In genomic region chr18:3044931-3045698, GRCh38 we compare ENCODE assay signal across 11 cellular contexts. TPM values are rescaled to one million over a fixed set of nuclear protein-coding genes. Genes with fewer than 3 reads are reported as not detected.
A peak's percentile ranks its signal among the peaks of the same experiment; 100 is the strongest.
DNase-seq lines count a peak whose midpoint lies in the region; ATAC-seq and TF ChIP-seq lines count a peak whose summit lies in the region.
"Had no signal": no experiment of that assay in that cellular context is flagged by ENCODE, and none has a peak within 500 bp of the region (broad histone marks: within the 10 kb centered on the region; RNA-seq: fewer than 3 reads in every experiment).

No MANE protein-coding gene starts in this region.

- H3K9me3 ChIP-seq in PC-3 (ENCODE audit: low read length) (no peaks in the 10 kb centered on the region), thyroid gland (no peaks in the 10 kb centered on the region)
- H3K9me3 ChIP-seq in CD4-positive, alpha-beta memory T cell (ENCODE audit: control insufficient read depth in 1 of 2, low read length in 2 of 2): no peaks in the 10 kb centered on the region

- no peaks in the 10 kb centered on the region for H3K9me2 ChIP-seq in PC-3 (replicated peaks; ENCODE audit: low read length)

- ATAC-seq in PC-3 (peak; percentile 64), GM21529 (IDR thresholded peaks at IDR 0.05; ENCODE audit: unreplicated experiment) (no peak)
- no peak for ATAC-seq in effector memory CD8-positive, alpha-beta T cell (replicated peaks)
- ATAC-seq: SK-N-SH treated with all-trans-retinoic acid at 6 μM for 48 hours had no signal

- H3K27me3 ChIP-seq in PC-3 (ENCODE audit: low read length): no peaks in the 10 kb centered on the region
- H3K27me3 ChIP-seq in thyroid gland: no peaks in the 10 kb centered on the region
- H3K27me3 ChIP-seq in CD4-positive, alpha-beta memory T cell (ENCODE audit: insufficient read depth, low read length): no peaks in the 10 kb centered on the region

- H4K20me1 ChIP-seq in PC-3 (ENCODE audit: low read length): no peaks in the 10 kb centered on the region

- H3K79me2 ChIP-seq in PC-3 (ENCODE audit: low read length): no peaks in the 10 kb centered on the region

- CTCF ChIA-PET in PC-3 (lab: Charles Lee): no interaction called here
- CTCF ChIA-PET in CD4-positive, alpha-beta memory T cell (lab: Charles Lee; ENCODE audit: partially characterized antibody): interaction anchor here (2.8 kb wide), 1 partner anchor 17 kb away, joined by 10 read pairs; no protein-coding TSS in a partner anchor

- no peak overlapping the region for H3K27ac Mint-ChIP-seq in effector memory CD8-positive, alpha-beta T cell
- H3K27ac Mint-ChIP-seq in CD4-positive, alpha-beta memory T cell: no peak overlapping the region

- WGBS in thyroid gland, 2 donors: 42 to 54% methylated on average over 12 of the region's 12 CpGs

- H3K27ac ChIP-seq in PC-3 (ENCODE audit: low read length): no peak overlapping the region
- no peak overlapping the region for H3K27ac ChIP-seq in thyroid gland
- no peak overlapping the region for H3K27ac ChIP-seq in CD4-positive, alpha-beta memory T cell (ENCODE audit: low read depth, low read length)

- intact Hi-C loops in PC-3 (cut with micrococcal nuclease) (no loop called here), thyroid gland (cut with DNase I) (no loop called here)
- intact Hi-C loops in CD4-positive, alpha-beta memory T cell (cut with micrococcal nuclease): no loop called here

- no peaks in the 10 kb centered on the region for H3K27me3 Mint-ChIP-seq in effector memory CD8-positive, alpha-beta T cell
- no peaks in the 10 kb centered on the region for H3K27me3 Mint-ChIP-seq in CD4-positive, alpha-beta memory T cell

- H3K4me1 ChIP-seq in PC-3 (ENCODE audit: insufficient read depth, low read length) (peaks cover 6% of the 10 kb centered on the region; the same call in 1 of the 2 replicates), thyroid gland (no peaks in the 10 kb centered on the region)
- no peaks in the 10 kb centered on the region for H3K4me1 ChIP-seq in CD4-positive, alpha-beta memory T cell (ENCODE audit: insufficient read depth, low read length)

- no peaks in the 10 kb centered on the region for H3K36me3 Mint-ChIP-seq in effector memory CD8-positive, alpha-beta T cell (ENCODE audit: insufficient read depth)
- H3K36me3 Mint-ChIP-seq in CD4-positive, alpha-beta memory T cell: no peaks in the 10 kb centered on the region

- H3K4me1 Mint-ChIP-seq in effector memory CD8-positive, alpha-beta T cell (ENCODE audit: low read depth in 2 of 2): peaks cover 2 to 3% of the 10 kb centered on the region in 2 donors
- peaks cover 0 to 9% (median 4%) of the 10 kb centered on the region in 4 donors for H3K4me1 Mint-ChIP-seq in CD4-positive, alpha-beta memory T cell

- 0 out of 2 replicates have a peak overlapping the region, but pooled peaks have one; percentile 6 for H2AFZ ChIP-seq in PC-3 (ENCODE audit: low read length)

- BruUV-seq in PC-3 (replicated peaks; lab: Mats Ljungman, UMichigan): no TSS peak

- TF ChIP-seq POLR2A in thyroid gland (IDR thresholded peaks at IDR 0.05): no peak

- H3K4me2 ChIP-seq in PC-3 (ENCODE audit: low read length): peak overlapping the region; percentile 38; the same call in 1 of the 2 replicates

- no peaks in the 10 kb centered on the region for H3F3A ChIP-seq in PC-3 (ENCODE audit: low read length, unreplicated experiment)

- H3K36me3 ChIP-seq in PC-3 (ENCODE audit: low read depth, low read length): no peaks in the 10 kb centered on the region
- H3K36me3 ChIP-seq in thyroid gland: no peaks in the 10 kb centered on the region
- H3K36me3 ChIP-seq in CD4-positive, alpha-beta memory T cell (ENCODE audit: insufficient read depth, low read length): no peaks in the 10 kb centered on the region

- H3K9ac ChIP-seq in PC-3 (ENCODE audit: low read length): no peak overlapping the region

- POLR2A ChIA-PET in PC-3 (lab: Charles Lee; ENCODE audit: unreplicated experiment): no interaction called here
- POLR2A ChIA-PET in CD4-positive, alpha-beta memory T cell (lab: Charles Lee; ENCODE audit: partially characterized antibody): interaction anchor here (0.8 kb wide), 1 partner anchor 10 kb away, joined by 3 read pairs; no protein-coding TSS in a partner anchor

- no peak overlapping the region for H3K4me3 Mint-ChIP-seq in effector memory CD8-positive, alpha-beta T cell
- H3K4me3 Mint-ChIP-seq in CD4-positive, alpha-beta memory T cell: peak overlapping the region in 1 of 8 donors; percentile 32
- H3K4me3 Mint-ChIP-seq: H9 had no signal

- TF ChIP-seq CTCF in PC-3 (conservative IDR thresholded peaks at IDR 0.05; ENCODE audit: low read depth, low read length): no peak
- no peak for TF ChIP-seq CTCF in thyroid gland (IDR thresholded peaks at IDR 0.05)

- H3K9me3 Mint-ChIP-seq in effector memory CD8-positive, alpha-beta T cell: no peaks in the 10 kb centered on the region
- H3K9me3 Mint-ChIP-seq in CD4-positive, alpha-beta memory T cell: no peaks in the 10 kb centered on the region
- H3K9me3 Mint-ChIP-seq: H9 had no signal

- DNase-seq in SKM-1 treated with dmso at 0.1 percent for 144 hours (lab: John Stamatoyannopoulos, UW; ENCODE audit: unreplicated experiment): peak; percentile 12
- DNase-seq in SKM-1 (lab: John Stamatoyannopoulos, UW; ENCODE audit: unreplicated experiment): no peak
- peak; percentile 39 for DNase-seq in PC-3
- peak; percentile 44 for DNase-seq in kidney tubule cell (ENCODE audit: low spot score)
- peak; percentile 6 to 11 for DNase-seq in thyroid gland
- no peak for DNase-seq in effector memory CD8-positive, alpha-beta T cell
- DNase-seq in CD4-positive, alpha-beta memory T cell: no peak
- DNase-seq: H9; stimulated activated CD4-positive, alpha-beta T cell treated with anti-CD3 and anti-CD28 coated beads, Interleukin-1b, Interleukin-23, amount 100 ng/mL, for 48 hours had no signal

- H3K4me3 ChIP-seq in PC-3 (ENCODE audit: low read length): no peak overlapping the region
- H3K4me3 ChIP-seq in thyroid gland (replicated peaks in 1 of 3): no peak overlapping the region
- no peak overlapping the region for H3K4me3 ChIP-seq in CD4-positive, alpha-beta memory T cell (ENCODE audit: low read length in 2 of 2)

RNA-seq across cellular contexts. Expression of gene LPIN2, which starts 32.2 kb away (rescaled TPM):
- total RNA-seq in PC-3 (2014; rRNA removed) (9.8 and 10.7 TPM in 2 replicates), thyroid gland (10 to 100 TPM; 39.4 to 68.0 (median 47.4) TPM)
- total RNA-seq in CD4-positive, alpha-beta memory T cell: 100 to 1,000 TPM in 1 of 2 experiments, 10 to 100 TPM in 1; 95.4 to 103 TPM
- 10 to 100 TPM; 53.6 to 96.5 TPM for polyA plus RNA-seq in CD4-positive, alpha-beta memory T cell

Comparison
In these comparisons a context has a peak if more than half of its experiments do, and no peak if none do; other contexts are left out.
1. DNase-seq: peak in SKM-1 treated with dmso at 0.1 percent for 144 hours (single experiment), PC-3 (single experiment), kidney tubule cell (single experiment) and thyroid gland (2 of 2); none in SKM-1 (single experiment), effector memory CD8-positive, alpha-beta T cell (0 of 3) and CD4-positive, alpha-beta memory T cell (0 of 5).